ENCODE assay signal across 21 cellular contexts in genomic region chr12:130018614-130019013, GRCh38.
"Had no signal": no experiment of that assay in that cellular context is flagged by ENCODE, and none has a peak within 500 bp of the region (broad histone marks: within the 10 kb centered on the region; RNA-seq: fewer than 3 reads in every experiment).

No MANE protein-coding gene starts in this region.

- DNase-seq: activated B cell treated with CpG ODN at 0.5 μM for 24 hours; activated CD4-positive, alpha-beta T cell treated with anti-CD3 and anti-CD28 coated beads for 48 hours; activated CD4-positive, alpha-beta T cell treated with anti-CD3 and anti-CD28 coated beads, Interleukin-2, amount 50 U/mL, for 1 hour; activated CD4-positive, alpha-beta T cell treated with anti-CD3 and anti-CD28 coated beads, Interleukin-2, amount 50 U/mL, for 48 hours; activated CD8-positive, alpha-beta memory T cell treated with anti-CD3 and anti-CD28 coated beads for 24 hours; activated CD8-positive, alpha-beta T cell treated with anti-CD3 and anti-CD28 coated beads for 36 hours; activated gamma-delta T cell treated with Interleukin-2 at 50 U/mL for 16 hours; activated naive CD4-positive, alpha-beta T cell treated with anti-CD3 and anti-CD28 coated beads, Interleukin-2, amount 50 U/mL, for 16 hours; activated naive CD4-positive, alpha-beta T cell treated with Interleukin-2 at 50 U/mL for 16 hours; activated T-cell treated with anti-CD3 and anti-CD28 coated beads, Interleukin-2, amount 50 U/mL, for 48 hours; amniotic stem cell; aorta; body of pancreas; cortex of kidney; dermis blood vessel endothelial cell; effector CD8-positive, alpha-beta T cell; foreskin fibroblast; T-helper 1 cell; T-helper 17 cell; T1000; WERI-Rb-1 had no signal

- H3K27me3 ChIP-seq: body of pancreas had no signal

- H3K36me3 ChIP-seq: WERI-Rb-1 had no signal

- H3K4me3 ChIP-seq: body of pancreas had no signal

- H3K27ac ChIP-seq: body of pancreas, WERI-Rb-1 had no signal

- H3K9me3 ChIP-seq: body of pancreas had no signal
